Comparison of ENCODE assay signal across 19 cellular contexts in genomic region chr14:53890611-53891091, GRCh38.
DNase-seq lines count a peak whose midpoint lies in the region; ATAC-seq and TF ChIP-seq lines count a peak whose summit lies in the region.
"Had no signal": no experiment of that assay in that cellular context is flagged by ENCODE, and none has a peak within 500 bp of the region (broad histone marks: within the 10 kb centered on the region; RNA-seq: fewer than 3 reads in every experiment).

No MANE protein-coding gene starts in this region.

- H3K4me3 ChIP-seq in brain microvascular endothelial cell (ENCODE audit: low read depth, low read length): no peak overlapping the region
- H3K4me3 ChIP-seq in A673 (ENCODE audit: low read depth, low read length, poor library complexity, severe bottlenecking): no peak overlapping the region
- H3K4me3 ChIP-seq: ascending aorta had no signal

- no peak overlapping the region for H3K27ac ChIP-seq in brain microvascular endothelial cell
- H3K27ac ChIP-seq in A673 (ENCODE audit: low read depth, low read length, poor library complexity, severe bottlenecking): no peak overlapping the region
- H3K27ac ChIP-seq: ascending aorta, HL-60, WERI-Rb-1 had no signal

- no peaks in the 10 kb centered on the region for H3K4me1 ChIP-seq in A673 (ENCODE audit: insufficient read depth, low read length, poor library complexity, severe bottlenecking)

- no peak for TF ChIP-seq CTCF in brain microvascular endothelial cell (IDR thresholded peaks at IDR 0.05; ENCODE audit: low read depth, low read length, missing control alignments)
- no peak for TF ChIP-seq CTCF in A673 (conservative IDR thresholded peaks at IDR 0.05; ENCODE audit: low read depth, low read length)

- in situ Hi-C loops in brain microvascular endothelial cell (cut with HindIII; ENCODE audit: low pct_ligation_motif_present, low sequenced_read_pairs): no loop called here

- BruUV-seq in A673 (replicated peaks; lab: Mats Ljungman, UMichigan): no TSS peak

- intact Hi-C loops in sciatic nerve (cut with DNase I) (no loop called here), A673 (cut with micrococcal nuclease; ENCODE audit: unreplicated experiment) (no loop called here)

- H3K9me3 ChIP-seq in A673 (ENCODE audit: low read depth, low read length, poor library complexity, severe bottlenecking): no peaks in the 10 kb centered on the region
- H3K9me3 ChIP-seq: ascending aorta had no signal

- H3K27me3 ChIP-seq in brain microvascular endothelial cell (replicated peaks) (no peaks in the 10 kb centered on the region), A673 (replicated peaks; ENCODE audit: insufficient read depth, low read depth, low read length, poor library complexity) (peaks cover 16% of the 10 kb centered on the region)
- H3K27me3 ChIP-seq: ascending aorta had no signal

- ATAC-seq in sciatic nerve (peak; percentile 44), GM21723 (IDR thresholded peaks at IDR 0.05; ENCODE audit: unreplicated experiment) (no peak)
- ATAC-seq: Panc1 had no signal

- POLR2A ChIA-PET in A673 (lab: Charles Lee; ENCODE audit: low non-redundant PET): no interaction called here

- H3K36me3 ChIP-seq in brain microvascular endothelial cell (replicated peaks): no peaks in the 10 kb centered on the region
- no peaks in the 10 kb centered on the region for H3K36me3 ChIP-seq in A673 (ENCODE audit: insufficient read depth, low read length, poor library complexity, severe bottlenecking)
- H3K36me3 ChIP-seq: ascending aorta, WERI-Rb-1 had no signal

- TF ChIP-seq POLR2A in erythroblast (IDR thresholded peaks at IDR 0.05; ENCODE audit: low read length): no peak

- DNase-seq in HS-27A (ENCODE audit: low read depth): peak; percentile 56
- DNase-seq in brain microvascular endothelial cell: peak; percentile 8
- peak; percentile 33 for DNase-seq in iPS DF 4.7 (ENCODE audit: extremely low read depth, low spot score)
- DNase-seq in sciatic nerve (ENCODE audit: low spot score): no peak
- no peak for DNase-seq in erythroblast (lab: John Stamatoyannopoulos, UW)
- DNase-seq in A673 (ENCODE audit: low spot score): no peak
- DNase-seq in NCI-H2107 treated with DMSO at 0.1 percent for 48 hours (lab: John Stamatoyannopoulos, UW; ENCODE audit: unreplicated experiment): no peak
- DNase-seq: activated CD8-positive, alpha-beta memory T cell treated with anti-CD3 and anti-CD28 coated beads for 24 hours; activated effector memory CD4-positive, alpha-beta T cell treated with Interleukin-2 at 50 U/mL for 16 hours; C1 segment of cervical spinal cord; DND-41; NCI-H187; nucleus accumbens; stimulated activated CD4-positive, alpha-beta T cell treated with anti-CD3 and anti-CD28 coated beads, Interleukin-12 subunit alpha, Interleukin-12 subunit beta, amount 100 ng/mL, for 4 hours; WERI-Rb-1 had no signal

- CTCF ChIA-PET in A673 (lab: Charles Lee): no interaction called here

Comparison
In these comparisons a context has a peak if more than half of its experiments do, and no peak if none do; other contexts are left out.
1. DNase-seq: peak in HS-27A (single experiment), brain microvascular endothelial cell (single experiment) and iPS DF 4.7 (single experiment); none in sciatic nerve (single experiment), erythroblast (0 of 2), A673 (single experiment) and NCI-H2107 treated with DMSO at 0.1 percent for 48 hours (single experiment).